In genomic region chr9:20552874-20553624, GRCh38 we compare ENCODE assay signal across 9 cellular contexts.
A peak's percentile ranks its signal among the peaks of the same experiment; 100 is the strongest.
DNase-seq lines count a peak whose midpoint lies in the region; ATAC-seq and TF ChIP-seq lines count a peak whose summit lies in the region.
"Had no signal": no experiment of that assay in that cellular context is flagged by ENCODE, and none has a peak within 500 bp of the region (broad histone marks: within the 10 kb centered on the region; RNA-seq: fewer than 3 reads in every experiment).

No MANE protein-coding gene starts in this region.

- DNase-seq in activated naive CD8-positive, alpha-beta T cell treated with anti-CD3 and anti-CD28 coated beads for 36 hours: no peak
- DNase-seq in WERI-Rb-1 (no peak), AG08396 (ENCODE audit: low spot score) (no peak), NCI-H2029 treated with DMSO at 0.1 percent for 48 hours (lab: John Stamatoyannopoulos, UW) (no peak)

- no peaks in the 10 kb centered on the region for H3K36me3 ChIP-seq in WERI-Rb-1
- H3K36me3 ChIP-seq: HAP-1 had no signal

- ATAC-seq in HG02623 (IDR thresholded peaks at IDR 0.05; ENCODE audit: unreplicated experiment): peak; percentile 37
- no peak for ATAC-seq in HG02870 (IDR thresholded peaks at IDR 0.05; ENCODE audit: unreplicated experiment)

- H3K27ac Mint-ChIP-seq in activated naive CD8-positive, alpha-beta T cell treated with anti-CD3 and anti-CD28 coated beads for 36 hours: peak overlapping the region; percentile 66
- H3K27ac Mint-ChIP-seq in nephron: peak overlapping the region; percentile 3 to 82 (median 8)

- peak overlapping the region; percentile 15 for H3K4me3 Mint-ChIP-seq in activated naive CD8-positive, alpha-beta T cell treated with anti-CD3 and anti-CD28 coated beads for 36 hours
- no peak overlapping the region for H3K4me3 Mint-ChIP-seq in nephron

- no peak overlapping the region for H3K27ac ChIP-seq in WERI-Rb-1

- H3K27me3 Mint-ChIP-seq in activated naive CD8-positive, alpha-beta T cell treated with anti-CD3 and anti-CD28 coated beads for 36 hours: no peaks in the 10 kb centered on the region
- no peaks in the 10 kb centered on the region for H3K27me3 Mint-ChIP-seq in nephron (ENCODE audit: low read depth)

- H3K9me3 ChIP-seq in WERI-Rb-1 (ENCODE audit: severe bottlenecking): no peaks in the 10 kb centered on the region
- H3K9me3 ChIP-seq: HAP-1 had no signal

- H3K4me1 Mint-ChIP-seq in activated naive CD8-positive, alpha-beta T cell treated with anti-CD3 and anti-CD28 coated beads for 36 hours: peaks cover 72% of the 10 kb centered on the region
- peaks cover 37% of the 10 kb centered on the region for H3K4me1 Mint-ChIP-seq in nephron

- H3K4me3 ChIP-seq in WERI-Rb-1 (ENCODE audit: low read depth, low read length): no peak overlapping the region
- H3K4me3 ChIP-seq: HAP-1 had no signal

- H3K36me3 Mint-ChIP-seq in activated naive CD8-positive, alpha-beta T cell treated with anti-CD3 and anti-CD28 coated beads for 36 hours: peaks cover 20% of the 10 kb centered on the region
- no peaks in the 10 kb centered on the region for H3K36me3 Mint-ChIP-seq in nephron (ENCODE audit: low read depth)

- no peaks in the 10 kb centered on the region for H3K9me3 Mint-ChIP-seq in activated naive CD8-positive, alpha-beta T cell treated with anti-CD3 and anti-CD28 coated beads for 36 hours
- no peaks in the 10 kb centered on the region for H3K9me3 Mint-ChIP-seq in nephron

- H3K27me3 ChIP-seq in WERI-Rb-1 (ENCODE audit: insufficient read depth, low read depth, severe bottlenecking): no peaks in the 10 kb centered on the region

- TF ChIP-seq CTCF in GM12872 (IDR thresholded peaks at IDR 0.05; ENCODE audit: insufficient read depth, low read depth, low read length) (0 out of 3 replicates have a peak, but pooled peaks have one; percentile 2), nephron (IDR thresholded peaks at IDR 0.05; ENCODE audit: unreplicated experiment in 3 of 3) (peak in 2 of 3 experiments; percentile 12 to 26), WERI-Rb-1 (IDR thresholded peaks at IDR 0.05; ENCODE audit: low read depth, low read length) (no peak)
